Comparison of ENCODE assay signal across 9 cellular contexts in genomic region chr5:135031146-135031812, GRCh38. TPM values are rescaled to one million over a fixed set of nuclear protein-coding genes. Genes with fewer than 3 reads are reported as not detected.
DNase-seq lines count a peak whose midpoint lies in the region; ATAC-seq and TF ChIP-seq lines count a peak whose summit lies in the region.
"Had no signal": no experiment of that assay in that cellular context is flagged by ENCODE, and none has a peak within 500 bp of the region (broad histone marks: within the 10 kb centered on the region; RNA-seq: fewer than 3 reads in every experiment).

No MANE protein-coding gene starts in this region.

- no peak overlapping the region for H3K27ac Mint-ChIP-seq in activated naive CD4-positive, alpha-beta T cell treated with anti-CD3 and anti-CD28 coated beads, Interleukin-2, amount 50 U/mL, for 24 hours
- no peak overlapping the region for H3K27ac Mint-ChIP-seq in activated CD8-positive, alpha-beta T cell treated with anti-CD3 and anti-CD28 coated beads, Interleukin-2, amount 10 ng/mL, durations not matched to agents 7 days and 5 days

- H3K36me3 Mint-ChIP-seq in activated naive CD4-positive, alpha-beta T cell treated with anti-CD3 and anti-CD28 coated beads, Interleukin-2, amount 50 U/mL, for 24 hours = peaks cover 9% of the 10 kb centered on the region
- H3K36me3 Mint-ChIP-seq in activated CD8-positive, alpha-beta T cell treated with anti-CD3 and anti-CD28 coated beads, Interleukin-2, amount 10 ng/mL, durations not matched to agents 7 days and 5 days (ENCODE audit: low read depth) = peaks cover 12% of the 10 kb centered on the region

- POLR2A ChIA-PET in activated CD8-positive, alpha-beta T cell treated with anti-CD3 and anti-CD28 coated beads, Interleukin-2, amount 10 ng/mL, durations not matched to agents 7 days and 5 days (lab: Charles Lee) = no interaction called here

- peak; percentile 24 for ATAC-seq in activated CD8-positive, alpha-beta T cell treated with anti-CD3 and anti-CD28 coated beads, Interleukin-2, amount 10 ng/mL, durations not matched to agents 7 days and 5 days
- no peak for ATAC-seq in GM21786 (IDR thresholded peaks at IDR 0.05; ENCODE audit: unreplicated experiment)

- H3K27ac ChIP-seq in tibial artery = peak overlapping the region; percentile 84 to 96

- DNase-seq in activated naive CD4-positive, alpha-beta T cell treated with Interleukin-2 at 50 U/mL for 16 hours = no peak
- DNase-seq in activated CD8-positive, alpha-beta T cell treated with anti-CD3 and anti-CD28 coated beads, Interleukin-2, amount 10 ng/mL, durations not matched to agents 7 days and 5 days = peak; percentile 28
- DNase-seq in islet precursor cell (peak; percentile 63), tibial artery (no peak), SIG-M5 (lab: John Stamatoyannopoulos, UW) (no peak), HT-29 (ENCODE audit: low spot score) (no peak)
- DNase-seq: SW 1271 had no signal

- H3K27me3 Mint-ChIP-seq in activated naive CD4-positive, alpha-beta T cell treated with anti-CD3 and anti-CD28 coated beads, Interleukin-2, amount 50 U/mL, for 24 hours = peaks cover 51% of the 10 kb centered on the region
- H3K27me3 Mint-ChIP-seq in activated CD8-positive, alpha-beta T cell treated with anti-CD3 and anti-CD28 coated beads, Interleukin-2, amount 10 ng/mL, durations not matched to agents 7 days and 5 days (ENCODE audit: low read depth) = peaks cover 74% of the 10 kb centered on the region

- H3K9me3 ChIP-seq in tibial artery = no peaks in the 10 kb centered on the region

- H3K36me3 ChIP-seq in tibial artery = peaks cover 0 to 22% (median 6%) of the 10 kb centered on the region in 3 donors

- peak overlapping the region; percentile 90 for H3K4me3 ChIP-seq in tibial artery

- peaks cover 44% of the 10 kb centered on the region for H3K4me1 Mint-ChIP-seq in activated naive CD4-positive, alpha-beta T cell treated with anti-CD3 and anti-CD28 coated beads, Interleukin-2, amount 50 U/mL, for 24 hours
- peaks cover 35% of the 10 kb centered on the region for H3K4me1 Mint-ChIP-seq in activated CD8-positive, alpha-beta T cell treated with anti-CD3 and anti-CD28 coated beads, Interleukin-2, amount 10 ng/mL, durations not matched to agents 7 days and 5 days (ENCODE audit: low read depth)

- intact Hi-C loops in tibial artery (cut with DNase I; ENCODE audit: low total_unique reads) = loop anchor here (10.0 kb wide), 2 partner anchors 126 to 164 kb away; partner anchors contain the start of gene PCBD2

- H3K4me1 ChIP-seq in tibial artery = peaks cover 0 to 40% (median 18%) of the 10 kb centered on the region in 4 donors

- CTCF ChIA-PET in activated CD8-positive, alpha-beta T cell treated with anti-CD3 and anti-CD28 coated beads, Interleukin-2, amount 10 ng/mL, durations not matched to agents 7 days and 5 days (lab: Charles Lee) = no interaction called here

- peaks cover 0 to 13% of the 10 kb centered on the region in 2 donors for H3K27me3 ChIP-seq in tibial artery

- H3K4me3 Mint-ChIP-seq in activated naive CD4-positive, alpha-beta T cell treated with anti-CD3 and anti-CD28 coated beads, Interleukin-2, amount 50 U/mL, for 24 hours = peak overlapping the region; percentile 20
- H3K4me3 Mint-ChIP-seq in activated CD8-positive, alpha-beta T cell treated with anti-CD3 and anti-CD28 coated beads, Interleukin-2, amount 10 ng/mL, durations not matched to agents 7 days and 5 days = peak overlapping the region; percentile 49

- no peak for TF ChIP-seq CTCF in tibial artery (IDR thresholded peaks at IDR 0.05)

- peaks cover 4% of the 10 kb centered on the region for H3K9me3 Mint-ChIP-seq in activated naive CD4-positive, alpha-beta T cell treated with anti-CD3 and anti-CD28 coated beads, Interleukin-2, amount 50 U/mL, for 24 hours
- H3K9me3 Mint-ChIP-seq in activated CD8-positive, alpha-beta T cell treated with anti-CD3 and anti-CD28 coated beads, Interleukin-2, amount 10 ng/mL, durations not matched to agents 7 days and 5 days (ENCODE audit: insufficient read depth) = no peaks in the 10 kb centered on the region

RNA-seq across cellular contexts. Expression of gene PITX1, which starts 2.7 kb away (rescaled TPM):
- not detected for total RNA-seq in activated CD8-positive, alpha-beta T cell treated with anti-CD3 and anti-CD28 coated beads, Interleukin-2, amount 10 ng/mL, durations not matched to agents 7 days and 5 days
- total RNA-seq in HT-29 (2014; rRNA removed; shearing (Covaris generic)) = 41.8 and 49.8 TPM in 2 replicates

Comparison
In these comparisons a context has a peak if more than half of its experiments do, and no peak if none do; other contexts are left out.
1. DNase-seq: peak in activated CD8-positive, alpha-beta T cell treated with anti-CD3 and anti-CD28 coated beads, Interleukin-2, amount 10 ng/mL, durations not matched to agents 7 days and 5 days (single experiment) and islet precursor cell (single experiment); none in activated naive CD4-positive, alpha-beta T cell treated with Interleukin-2 at 50 U/mL for 16 hours (single experiment), tibial artery (0 of 2), SIG-M5 (single experiment) and HT-29 (single experiment).
2. RNA of gene PITX1, which starts 2.7 kb away (total RNA-seq): 41.8 to 49.8 TPM in HT-29; not detected in activated CD8-positive, alpha-beta T cell treated with anti-CD3 and anti-CD28 coated beads, Interleukin-2, amount 10 ng/mL, durations not matched to agents 7 days and 5 days; every median in the first group is over 10 times any median in the second.